In the genomic region with DNA sequence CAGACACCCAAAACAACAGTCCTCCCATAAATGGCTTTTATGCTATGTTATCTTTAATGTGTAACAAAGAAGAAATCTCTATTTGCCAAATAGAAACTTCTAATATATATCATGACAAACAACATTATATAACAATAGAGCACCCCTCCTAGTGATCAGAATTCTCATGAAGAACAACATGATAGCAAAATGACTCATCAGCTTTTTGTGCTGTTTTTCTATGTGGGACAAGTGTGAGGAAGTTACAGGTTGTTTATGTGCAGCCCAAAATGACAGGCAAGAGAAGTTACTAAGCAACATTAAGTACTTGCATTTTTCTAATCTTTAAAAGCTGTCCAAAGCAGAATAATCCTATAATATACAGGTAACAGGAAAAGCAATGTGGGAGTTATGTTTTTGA, we compare ENCODE assay signal across 20 cellular contexts. TPM values are rescaled to one million over a fixed set of nuclear protein-coding genes. Genes with fewer than 3 reads are reported as not detected.
"Had no signal": no experiment of that assay in that cellular context is flagged by ENCODE, and none has a peak within 500 bp of the region (broad histone marks: within the 10 kb centered on the region; RNA-seq: fewer than 3 reads in every experiment).

No MANE protein-coding gene starts in this region.

- H3K9ac ChIP-seq: parathyroid adenoma had no signal

- H3K27me3 ChIP-seq: dorsolateral prefrontal cortex, gastrocnemius medialis, upper lobe of right lung had no signal

- H2AFZ ChIP-seq: parathyroid adenoma had no signal

- H3K36me3 ChIP-seq: gastrocnemius medialis, thoracic aorta, upper lobe of right lung had no signal

- H3K4me3 ChIP-seq: gastrocnemius medialis, lung, thoracic aorta, upper lobe of right lung had no signal

- DNase-seq: activated CD4-positive, alpha-beta memory T cell treated with anti-CD3 and anti-CD28 coated beads, Interleukin-2, amount 10 ng/mL, durations not matched to agents 7 days and 5 days; activated CD4-positive, alpha-beta T cell treated with anti-CD3 and anti-CD28 coated beads for 48 hours; activated CD4-positive, CD25-positive, alpha-beta regulatory T cell; activated CD8-positive, alpha-beta memory T cell treated with anti-CD3 and anti-CD28 coated beads, Interleukin-2, amount 10 ng/mL, durations not matched to agents 7 days and 5 days; activated naive CD4-positive, alpha-beta T cell treated with Interleukin-2 at 50 U/mL for 16 hours; activated naive CD8-positive, alpha-beta T cell treated with anti-CD3 and anti-CD28 coated beads, Interleukin-2, amount 10 ng/mL, durations not matched to agents 7 days and 5 days; amygdala; dorsolateral prefrontal cortex; endodermal cell; gastrocnemius medialis; head of caudate nucleus; kidney; midbrain; stimulated activated naive B cell treated with anti-CD40 and anti-IgM and Interleukin-4, amounts not matched to agents 10 μg/mL and 1 μg/mL and 100 μg/mL, for 72 hours; upper lobe of right lung had no signal

- H3K4me1 ChIP-seq: gastrocnemius medialis, parathyroid adenoma, upper lobe of right lung had no signal

- ATAC-seq: activated CD8-positive, alpha-beta memory T cell treated with anti-CD3 and anti-CD28 coated beads, Interleukin-2, amount 10 ng/mL, durations not matched to agents 7 days and 5 days; gastrocnemius medialis; left lobe of liver; stimulated activated naive B cell treated with anti-CD40 and anti-IgM and Interleukin-4, amounts not matched to agents 10 μg/mL and 1 μg/mL and 100 μg/mL, for 72 hours; upper lobe of right lung had no signal

- H3K9me3 ChIP-seq: gastrocnemius medialis, thoracic aorta, upper lobe of right lung had no signal

- H3K27ac ChIP-seq: dorsolateral prefrontal cortex, gastrocnemius medialis, parathyroid adenoma, thoracic aorta, upper lobe of right lung had no signal

- FAIRE-seq: kidney had no signal

RNA-seq across cellular contexts. Expression of a gene that starts 7.7 kb away (rescaled TPM):
- total RNA-seq: activated CD4-positive, alpha-beta memory T cell treated with anti-CD3 and anti-CD28 coated beads, Interleukin-2, amount 10 ng/mL, durations not matched to agents 7 days and 5 days; activated CD8-positive, alpha-beta memory T cell treated with anti-CD3 and anti-CD28 coated beads, Interleukin-2, amount 10 ng/mL, durations not matched to agents 7 days and 5 days; activated naive CD8-positive, alpha-beta T cell treated with anti-CD3 and anti-CD28 coated beads, Interleukin-2, amount 10 ng/mL, durations not matched to agents 7 days and 5 days; activated T-helper 2 cell treated with anti-CD3 and anti-CD28 coated beads, Interferon-gamma antibody, Interleukin-2, Interleukin-4, amounts not matched to agents 10 μg/mL and 5 μg/mL and 100 μg/mL, durations not matched to agents 14 hours and 24 hours and 36 hours; upper lobe of right lung had no signal
